In the genomic region with DNA sequence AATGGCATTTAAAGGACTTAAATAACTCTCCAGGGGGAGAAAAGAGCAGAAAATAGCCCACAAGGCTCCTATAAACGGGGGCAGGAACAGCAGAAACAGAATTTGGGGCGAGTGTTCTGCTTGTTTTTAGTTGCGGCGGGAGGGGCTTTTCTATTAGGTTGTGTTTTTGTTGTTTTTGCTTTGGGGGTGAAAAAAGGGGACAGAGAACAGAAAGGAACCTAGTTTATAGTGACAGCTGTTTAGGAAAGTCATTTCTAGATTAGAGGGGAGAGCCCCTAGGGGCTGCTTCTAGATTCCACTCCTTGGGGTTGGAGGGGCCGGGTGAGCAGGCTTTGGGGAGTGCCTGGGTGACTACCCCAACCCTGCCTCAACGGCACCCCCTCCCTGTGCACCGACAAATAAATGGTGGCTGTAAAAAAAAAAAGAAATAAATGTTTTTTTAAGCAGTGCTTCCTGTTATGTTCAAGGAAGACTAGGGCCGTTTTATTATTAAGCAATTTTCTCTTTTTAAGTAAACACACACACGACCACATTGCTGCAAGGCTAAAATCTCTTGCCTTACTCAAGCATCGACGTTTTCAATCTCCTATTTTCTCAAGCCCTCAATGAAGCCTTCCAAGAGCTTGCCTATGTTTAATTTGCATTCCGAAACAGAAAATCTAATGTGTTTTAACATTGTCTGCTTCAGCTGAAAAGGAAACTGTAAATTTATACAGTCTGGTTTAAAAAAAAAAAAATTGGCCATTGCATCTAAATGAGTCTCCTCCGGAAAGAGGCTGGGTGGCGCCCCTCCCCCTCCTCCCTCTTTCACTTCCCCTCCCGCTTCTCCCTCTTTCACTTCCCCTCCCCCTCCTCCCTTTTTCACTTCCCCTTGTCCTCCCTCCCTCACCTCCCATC, we compare ENCODE assay signal across 8 cellular contexts.
DNase-seq lines count a peak whose midpoint lies in the region; ATAC-seq and TF ChIP-seq lines count a peak whose summit lies in the region.

No MANE protein-coding gene starts in this region.

- no TSS peak for BruUV-seq in Caco-2 (replicated peaks; lab: Mats Ljungman, UMichigan)

- no peak overlapping the region for H3K4me3 ChIP-seq in Caco-2 (ENCODE audit: low read depth, low read length)
- H3K4me3 ChIP-seq in smooth muscle cell, result peak overlapping the region; percentile 19

- intact Hi-C loops in Caco-2 (cut with micrococcal nuclease; ENCODE audit: unreplicated experiment), result loop anchor here (1.0 to 2.0 kb wide), 2 partner anchors 21 to 122 kb away; no protein-coding TSS in a partner anchor

- no peak overlapping the region for H3K4me3 Mint-ChIP-seq in Caco-2 (ENCODE audit: unreplicated experiment)
- peak overlapping the region; percentile 73 for H3K4me3 Mint-ChIP-seq in activated naive CD8-positive, alpha-beta T cell treated with anti-CD3 and anti-CD28 coated beads, Interleukin-2, amount 10 ng/mL, durations not matched to agents 7 days and 5 days

- peak overlapping the region; percentile 71 for H3K27ac ChIP-seq in smooth muscle cell (ENCODE audit: low read depth)

- H3K27me3 ChIP-seq in Caco-2 (replicated peaks; ENCODE audit: control insufficient read depth, insufficient read depth, low read length), result no peaks in the 10 kb centered on the region
- H3K27me3 ChIP-seq in smooth muscle cell (ENCODE audit: low read depth), result no peaks in the 10 kb centered on the region

- ATAC-seq in GM19438 (IDR thresholded peaks at IDR 0.05; ENCODE audit: low read depth, unreplicated experiment), result peak; percentile 74
- peak; percentile 88 for ATAC-seq in HG03442 (IDR thresholded peaks at IDR 0.05; ENCODE audit: unreplicated experiment)
- ATAC-seq in activated naive CD8-positive, alpha-beta T cell treated with anti-CD3 and anti-CD28 coated beads, Interleukin-2, amount 10 ng/mL, durations not matched to agents 7 days and 5 days (ENCODE audit: low read depth), result peak; percentile 53

- H3K4me2 ChIP-seq in smooth muscle cell, result peak overlapping the region; percentile 65

- no peak for TF ChIP-seq CTCF in Caco-2 (IDR thresholded peaks at IDR 0.05; ENCODE audit: insufficient read depth in 1 of 2, low read depth in 1 of 2, low read length in 1 of 2, severe bottlenecking in 1 of 2, unreplicated experiment in 1 of 2)
- TF ChIP-seq CTCF in smooth muscle cell (IDR thresholded peaks at IDR 0.05; ENCODE audit: borderline replicate concordance, insufficient read depth, poor library complexity, severe bottlenecking), result no peak

- no peaks in the 10 kb centered on the region for H3K36me3 Mint-ChIP-seq in Caco-2 (ENCODE audit: insufficient read depth, unreplicated experiment)
- no peaks in the 10 kb centered on the region for H3K36me3 Mint-ChIP-seq in activated naive CD8-positive, alpha-beta T cell treated with anti-CD3 and anti-CD28 coated beads, Interleukin-2, amount 10 ng/mL, durations not matched to agents 7 days and 5 days

- H3K4me1 Mint-ChIP-seq in Caco-2 (ENCODE audit: low read depth, unreplicated experiment), result no peaks in the 10 kb centered on the region
- H3K4me1 Mint-ChIP-seq in activated naive CD8-positive, alpha-beta T cell treated with anti-CD3 and anti-CD28 coated beads, Interleukin-2, amount 10 ng/mL, durations not matched to agents 7 days and 5 days, result peaks cover 20% of the 10 kb centered on the region

- H4K20me1 ChIP-seq in smooth muscle cell (ENCODE audit: low read depth), result no peaks in the 10 kb centered on the region

- H3K36me3 ChIP-seq in Caco-2 (ENCODE audit: control insufficient read depth, insufficient read depth, low read length) (no peaks in the 10 kb centered on the region), smooth muscle cell (ENCODE audit: low read depth) (no peaks in the 10 kb centered on the region)

- no peaks in the 10 kb centered on the region for H3F3A ChIP-seq in smooth muscle cell (ENCODE audit: low read depth)

- H3K79me2 ChIP-seq in smooth muscle cell (ENCODE audit: low read depth), result no peaks in the 10 kb centered on the region

- H3K4me1 ChIP-seq in Caco-2 (no peaks in the 10 kb centered on the region), smooth muscle cell (ENCODE audit: low read depth) (no peaks in the 10 kb centered on the region)

- CTCF ChIA-PET in Caco-2 (lab: Charles Lee), result no interaction called here

- H3K9me3 ChIP-seq in Caco-2, result no peaks in the 10 kb centered on the region
- H3K9me3 ChIP-seq in smooth muscle cell (replicated peaks; ENCODE audit: low read depth), result no peaks in the 10 kb centered on the region

- peak overlapping the region; percentile 39 for H3K27ac Mint-ChIP-seq in Caco-2 (ENCODE audit: unreplicated experiment)
- H3K27ac Mint-ChIP-seq in activated naive CD8-positive, alpha-beta T cell treated with anti-CD3 and anti-CD28 coated beads, Interleukin-2, amount 10 ng/mL, durations not matched to agents 7 days and 5 days, result peak overlapping the region; percentile 93

- 56% methylated on average over 14 of the region's 15 CpGs for WGBS in smooth muscle cell (ENCODE audit: low lambda C conversion rate)

- H3K27me3 Mint-ChIP-seq in Caco-2 (ENCODE audit: insufficient read depth, unreplicated experiment), result no peaks in the 10 kb centered on the region
- H3K27me3 Mint-ChIP-seq in activated naive CD8-positive, alpha-beta T cell treated with anti-CD3 and anti-CD28 coated beads, Interleukin-2, amount 10 ng/mL, durations not matched to agents 7 days and 5 days, result no peaks in the 10 kb centered on the region

- DNase-seq in Caco-2, result no peak
- DNase-seq in SIG-M5 treated with dmso at 0.1 percent for 504 hours (lab: John Stamatoyannopoulos, UW; ENCODE audit: unreplicated experiment), result peak; percentile 41
- DNase-seq in activated naive CD8-positive, alpha-beta T cell treated with anti-CD3 and anti-CD28 coated beads, Interleukin-2, amount 10 ng/mL, durations not matched to agents 7 days and 5 days, result peak; percentile 49
- DNase-seq in hypothalamus (lab: John Stamatoyannopoulos, UW), result peak in 36 of 51 donors; percentile 0 to 59 (median 8)
- no peak for DNase-seq in smooth muscle cell (lab: John Stamatoyannopoulos, UW; ENCODE audit: unreplicated experiment)
- no peak for DNase-seq in NCI-H1694 treated with DMSO at 0.1 percent for 48 hours (lab: John Stamatoyannopoulos, UW)

- no peak overlapping the region for H3K9ac ChIP-seq in smooth muscle cell (ENCODE audit: low read depth)

- POLR2A ChIA-PET in Caco-2 (lab: Charles Lee), result no interaction called here
- POLR2A ChIA-PET in activated naive CD8-positive, alpha-beta T cell treated with anti-CD3 and anti-CD28 coated beads, Interleukin-2, amount 10 ng/mL, durations not matched to agents 7 days and 5 days (lab: Charles Lee), result interaction anchor here (0.5 to 2.2 kb wide), 4 partner anchors 10 to 658 kb away, joined by 3 to 16 read pairs (median 3); no protein-coding TSS in a partner anchor

- H3K9me3 Mint-ChIP-seq in Caco-2 (ENCODE audit: unreplicated experiment), result no peaks in the 10 kb centered on the region
- H3K9me3 Mint-ChIP-seq in activated naive CD8-positive, alpha-beta T cell treated with anti-CD3 and anti-CD28 coated beads, Interleukin-2, amount 10 ng/mL, durations not matched to agents 7 days and 5 days, result no peaks in the 10 kb centered on the region

- H2AFZ ChIP-seq in smooth muscle cell (ENCODE audit: low read depth), result no peak overlapping the region

Comparison
In these comparisons a context has a peak if more than half of its experiments do, and no peak if none do; other contexts are left out.
1. DNase-seq: peak in SIG-M5 treated with dmso at 0.1 percent for 504 hours (single experiment), activated naive CD8-positive, alpha-beta T cell treated with anti-CD3 and anti-CD28 coated beads, Interleukin-2, amount 10 ng/mL, durations not matched to agents 7 days and 5 days (single experiment) and hypothalamus (36 of 51); none in Caco-2 (0 of 2), smooth muscle cell (single experiment) and NCI-H1694 treated with DMSO at 0.1 percent for 48 hours (single experiment).
2. Peak in every context shown above with its lines, with median percentiles within 50 percentile points of each other: ATAC-seq.